Comparison of ENCODE assay signal across 19 cellular contexts in the genomic region with DNA sequence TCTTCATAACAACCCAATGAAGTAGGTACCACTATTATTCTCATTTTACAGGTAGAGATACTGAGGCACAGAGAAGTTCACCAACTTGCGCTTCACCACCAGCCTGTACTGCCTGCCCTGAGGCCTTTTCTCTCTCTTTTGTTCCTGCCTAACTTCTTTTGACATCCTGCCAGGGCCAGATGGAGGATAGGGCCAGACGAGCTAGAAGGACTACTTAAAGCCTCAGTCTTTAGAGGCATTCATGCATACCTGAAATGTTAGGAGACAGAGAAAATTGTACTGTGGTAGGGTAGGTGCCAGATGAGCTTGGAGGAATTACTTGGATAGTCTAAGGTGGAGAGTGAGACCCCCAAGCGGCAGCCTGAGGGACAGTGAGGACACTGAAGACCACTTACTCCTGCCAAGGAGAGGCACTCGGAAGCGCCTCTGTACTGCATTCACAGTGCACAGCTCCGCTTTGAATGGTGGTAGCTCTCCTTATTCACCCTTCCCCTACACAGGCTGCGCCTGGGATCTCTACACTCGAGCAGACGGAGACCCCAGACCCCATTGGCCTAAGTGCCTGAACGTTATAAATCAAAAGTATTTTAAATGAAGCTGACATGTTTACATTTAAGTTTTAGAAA. TPM values are rescaled to one million over a fixed set of nuclear protein-coding genes. Genes with fewer than 3 reads are reported as not detected.
A peak's percentile ranks its signal among the peaks of the same experiment; 100 is the strongest.
DNase-seq lines count a peak whose midpoint lies in the region; ATAC-seq, FAIRE-seq and TF ChIP-seq lines count a peak whose summit lies in the region.
"Had no signal": no experiment of that assay in that cellular context is flagged by ENCODE, and none has a peak within 500 bp of the region (broad histone marks: within the 10 kb centered on the region; RNA-seq: fewer than 3 reads in every experiment).

No MANE protein-coding gene starts in this region.

- no peak for TF ChIP-seq CTCF in astrocyte (IDR thresholded peaks at IDR 0.05; ENCODE audit: insufficient read depth, low read depth, low read length)
- no peak for TF ChIP-seq CTCF in CD4-positive, alpha-beta T cell (IDR thresholded peaks at IDR 0.05)

- peak; percentile 57 for DNase-seq in D341Med (ENCODE audit: low spot score)
- DNase-seq in M059J (ENCODE audit: low read depth) = peak; percentile 35
- DNase-seq in astrocyte (ENCODE audit: low read depth) = peak; percentile 7
- peak; percentile 14 for DNase-seq in mesenteric fat pad (ENCODE audit: low spot score)
- no peak for DNase-seq in A172 (ENCODE audit: low spot score)
- DNase-seq in anterior cingulate cortex (lab: John Stamatoyannopoulos, UW) = no peak
- no peak for DNase-seq in CD4-positive, alpha-beta T cell
- DNase-seq: activated B cell treated with CpG ODN at 0.5 μM for 24 hours; C1 segment of cervical spinal cord; GDM1; KBM-7; NCI-H146; stimulated activated CD4-positive, alpha-beta T cell treated with anti-CD3 and anti-CD28 coated beads, Interleukin-4, amount 100 ng/mL, for 1 hour had no signal

- peaks cover 9% of the 10 kb centered on the region for H3K36me3 Mint-ChIP-seq in astrocyte (ENCODE audit: low read depth, unreplicated experiment)
- no peaks in the 10 kb centered on the region for H3K36me3 Mint-ChIP-seq in CD4-positive, alpha-beta T cell (ENCODE audit: low read depth)
- H3K36me3 Mint-ChIP-seq: stimulated activated memory B cell treated with anti-CD40 and anti-IgM and Interleukin-4, amounts not matched to agents 10 μg/mL and 1 μg/mL and 100 μg/mL, for 72 hours had no signal

- peaks cover 5% of the 10 kb centered on the region for H3K9me3 Mint-ChIP-seq in astrocyte (ENCODE audit: unreplicated experiment)
- H3K9me3 Mint-ChIP-seq in CD4-positive, alpha-beta T cell = no peaks in the 10 kb centered on the region
- H3K9me3 Mint-ChIP-seq: activated B cell treated with CpG ODN at 0.5 μM for 24 hours; activated T-helper 1 cell treated with anti-CD3 and anti-CD28 coated beads, Interleukin-12 subunit alpha, Interleukin-12 subunit beta, Interleukin-2, Interleukin-4 antibody, amounts not matched to agents 30 ng/mL and 10 ng/mL and 1 ng/mL, durations not matched to agents 14 hours and 24 hours and 36 hours had no signal

- no peak overlapping the region for H3K9ac ChIP-seq in astrocyte (ENCODE audit: low read length)

- H3K27ac Mint-ChIP-seq in astrocyte (ENCODE audit: unreplicated experiment) = no peak overlapping the region
- no peak overlapping the region for H3K27ac Mint-ChIP-seq in CD4-positive, alpha-beta T cell
- H3K27ac Mint-ChIP-seq: activated B cell treated with CpG ODN at 0.5 μM for 24 hours; activated T-helper 1 cell treated with anti-CD3 and anti-CD28 coated beads, Interleukin-12 subunit alpha, Interleukin-12 subunit beta, Interleukin-2, Interleukin-4 antibody, amounts not matched to agents 30 ng/mL and 10 ng/mL and 1 ng/mL, durations not matched to agents 14 hours and 24 hours and 36 hours; stimulated activated memory B cell treated with anti-CD40 and anti-IgM and Interleukin-4, amounts not matched to agents 10 μg/mL and 1 μg/mL and 100 μg/mL, for 72 hours had no signal

- no peaks in the 10 kb centered on the region for H4K20me1 ChIP-seq in astrocyte (ENCODE audit: insufficient read depth, low read length)

- H3K79me2 ChIP-seq in astrocyte (ENCODE audit: insufficient read depth, low read length) = no peaks in the 10 kb centered on the region

- CTCF ChIA-PET in CD4-positive, alpha-beta T cell (lab: Charles Lee) = no interaction called here

- H3K27ac ChIP-seq in astrocyte (ENCODE audit: low read depth, low read length) = no peak overlapping the region
- no peak overlapping the region for H3K27ac ChIP-seq in CD4-positive, alpha-beta T cell (ENCODE audit: low read depth, low read length)
- H3K27ac ChIP-seq: gastroesophageal sphincter had no signal

- peaks cover 5% of the 10 kb centered on the region for H3K27me3 Mint-ChIP-seq in astrocyte (ENCODE audit: low read depth, unreplicated experiment)
- H3K27me3 Mint-ChIP-seq in CD4-positive, alpha-beta T cell = peaks cover 4% of the 10 kb centered on the region

- H3K4me1 ChIP-seq in astrocyte (ENCODE audit: insufficient read depth, low read length) = peaks cover 3% of the 10 kb centered on the region
- H3K4me1 ChIP-seq: gastroesophageal sphincter had no signal

- H3K4me3 ChIP-seq in astrocyte (ENCODE audit: insufficient read depth, low read depth, low read length) = no peak overlapping the region
- H3K4me3 ChIP-seq: gastroesophageal sphincter had no signal

- no peaks in the 10 kb centered on the region for H3K9me3 ChIP-seq in astrocyte (ENCODE audit: insufficient read depth, low read depth, low read length)
- no peaks in the 10 kb centered on the region for H3K9me3 ChIP-seq in CD4-positive, alpha-beta T cell (ENCODE audit: control insufficient read depth, low read length)

- no peak for ATAC-seq in GM18519 (IDR thresholded peaks at IDR 0.05; ENCODE audit: low FRiP score, unreplicated experiment)
- no peak for ATAC-seq in CD4-positive, alpha-beta T cell (ENCODE audit: poor library complexity)
- ATAC-seq: gastroesophageal sphincter; stimulated activated memory B cell treated with anti-CD40 and anti-IgM and Interleukin-4, amounts not matched to agents 10 μg/mL and 1 μg/mL and 100 μg/mL, for 72 hours had no signal

- H3K4me1 Mint-ChIP-seq in astrocyte (ENCODE audit: low read depth, unreplicated experiment) = peaks cover 4% of the 10 kb centered on the region
- no peaks in the 10 kb centered on the region for H3K4me1 Mint-ChIP-seq in CD4-positive, alpha-beta T cell (ENCODE audit: low read depth)
- H3K4me1 Mint-ChIP-seq: activated B cell treated with CpG ODN at 0.5 μM for 24 hours; stimulated activated memory B cell treated with anti-CD40 and anti-IgM and Interleukin-4, amounts not matched to agents 10 μg/mL and 1 μg/mL and 100 μg/mL, for 72 hours had no signal

- H3K36me3 ChIP-seq in astrocyte (ENCODE audit: insufficient read depth, low read length) = no peaks in the 10 kb centered on the region
- H3K36me3 ChIP-seq: gastroesophageal sphincter had no signal

- intact Hi-C loops in CD4-positive, alpha-beta T cell (cut with DNase I, micrococcal nuclease) = loop anchor here in 1 of 2 experiments (10.0 kb wide), 1 partner anchor 708 kb away; no protein-coding TSS in a partner anchor

- H3K4me2 ChIP-seq in astrocyte (ENCODE audit: low read length) = no peak overlapping the region

- H3K4me3 Mint-ChIP-seq in astrocyte (ENCODE audit: unreplicated experiment) = no peak overlapping the region
- H3K4me3 Mint-ChIP-seq in CD4-positive, alpha-beta T cell = no peak overlapping the region
- H3K4me3 Mint-ChIP-seq: activated B cell treated with CpG ODN at 0.5 μM for 24 hours; activated T-helper 1 cell treated with anti-CD3 and anti-CD28 coated beads, Interleukin-12 subunit alpha, Interleukin-12 subunit beta, Interleukin-2, Interleukin-4 antibody, amounts not matched to agents 30 ng/mL and 10 ng/mL and 1 ng/mL, durations not matched to agents 14 hours and 24 hours and 36 hours; stimulated activated memory B cell treated with anti-CD40 and anti-IgM and Interleukin-4, amounts not matched to agents 10 μg/mL and 1 μg/mL and 100 μg/mL, for 72 hours had no signal

- no peaks in the 10 kb centered on the region for H3K27me3 ChIP-seq in astrocyte (ENCODE audit: insufficient read depth, low read length)
- no peaks in the 10 kb centered on the region for H3K27me3 ChIP-seq in CD4-positive, alpha-beta T cell (ENCODE audit: control insufficient read depth, insufficient read depth, low read length)

- POLR2A ChIA-PET in CD4-positive, alpha-beta T cell (lab: Charles Lee) = no interaction called here

- FAIRE-seq in astrocyte (lab: Jason Lieb, UNC) = no peak
- FAIRE-seq: keratinocyte had no signal

- no peak overlapping the region for H2AFZ ChIP-seq in astrocyte (ENCODE audit: low read depth, low read length)

RNA-seq across cellular contexts. Expression of a gene that starts 6.2 kb away (rescaled TPM):
- 0.57 TPM in 1 of 2 replicates, not detected in the other for total RNA-seq in M059J (2014; rRNA removed; shearing (Covaris generic))
- total RNA-seq in astrocyte (not detected in 2 replicates), mesenteric fat pad (0.64 TPM)
- total RNA-seq in A172 (2014; rRNA removed; shearing (Covaris generic)) = not detected in 2 replicates
- total RNA-seq in CD4-positive, alpha-beta T cell = not detected
- total RNA-seq: activated B cell treated with CpG ODN at 0.5 μM for 24 hours; activated T-helper 1 cell treated with anti-CD3 and anti-CD28 coated beads, Interleukin-12 subunit alpha, Interleukin-12 subunit beta, Interleukin-2, Interleukin-4 antibody, amounts not matched to agents 30 ng/mL and 10 ng/mL and 1 ng/mL, durations not matched to agents 14 hours and 24 hours and 36 hours; pulmonary artery endothelial cell had no signal

RNA-seq across cellular contexts. Expression of a gene that starts 13.0 kb away (rescaled TPM):
- total RNA-seq in M059J (2014; rRNA removed; shearing (Covaris generic)) = not detected in 2 replicates
- not detected in 2 replicates for total RNA-seq in astrocyte
- total RNA-seq in mesenteric fat pad = not detected
- total RNA-seq in A172 (2014; rRNA removed; shearing (Covaris generic)) = not detected in 2 replicates
- not detected for total RNA-seq in CD4-positive, alpha-beta T cell
- total RNA-seq: activated B cell treated with CpG ODN at 0.5 μM for 24 hours; activated T-helper 1 cell treated with anti-CD3 and anti-CD28 coated beads, Interleukin-12 subunit alpha, Interleukin-12 subunit beta, Interleukin-2, Interleukin-4 antibody, amounts not matched to agents 30 ng/mL and 10 ng/mL and 1 ng/mL, durations not matched to agents 14 hours and 24 hours and 36 hours; gastroesophageal sphincter; pulmonary artery endothelial cell had no signal

Comparison
In these comparisons a context has a peak if more than half of its experiments do, and no peak if none do; other contexts are left out.
1. DNase-seq: peak in D341Med (single experiment), M059J (single experiment), astrocyte (single experiment) and mesenteric fat pad (single experiment); none in A172 (single experiment), anterior cingulate cortex (0 of 58) and CD4-positive, alpha-beta T cell (0 of 10).